ENCODE assay signal across 1 cellular context in genomic region chr3:150132101-150132749, GRCh38.
TF ChIP-seq lines count a peak whose summit lies in the region.

No MANE protein-coding gene starts in this region.

TF ChIP-seq in GM23338, 12 proteins besides CTCF, POLR2A, EP300 and RAD21 (continued from another document):
- no peak for TF ChIP-seq REST (IDR thresholded peaks at IDR 0.05; ENCODE audit: unreplicated experiment)
- TF ChIP-seq CREB1 (CRISPR knock-in tag; IDR thresholded peaks at IDR 0.05; ENCODE audit: low read depth), result no peak
- no peak for TF ChIP-seq POLR2AphosphoS5 (IDR thresholded peaks at IDR 0.05; ENCODE audit: low read depth)
